ENCODE assay signal across 8 cellular contexts in genomic region chr1:227762231-227762911, GRCh38. TPM values are rescaled to one million over a fixed set of nuclear protein-coding genes. Genes with fewer than 3 reads are reported as not detected.
DNase-seq lines count a peak whose midpoint lies in the region; ATAC-seq and TF ChIP-seq lines count a peak whose summit lies in the region.

No MANE protein-coding gene starts in this region.

- no peak overlapping the region for H3K4me3 Mint-ChIP-seq in activated naive CD8-positive, alpha-beta T cell treated with anti-CD3 and anti-CD28 coated beads, Interleukin-2, amount 50 U/mL, for 24 hours

- ATAC-seq in GM18499 (IDR thresholded peaks at IDR 0.05; ENCODE audit: insufficient read depth, unreplicated experiment), result peak; percentile 52
- peak; percentile 82 for ATAC-seq in HG02885 (IDR thresholded peaks at IDR 0.05; ENCODE audit: poor library complexity, unreplicated experiment)
- ATAC-seq in activated naive CD8-positive, alpha-beta T cell treated with anti-CD3 and anti-CD28 coated beads, Interleukin-2, amount 50 U/mL, for 24 hours, result peak; percentile 75
- ATAC-seq in heart right ventricle, result peak; percentile 81 to 89 (median 84)

- peak; percentile 80 to 97 (median 92) for TF ChIP-seq CTCF in heart right ventricle (IDR thresholded peaks at IDR 0.05)
- TF ChIP-seq CTCF in uterus (IDR thresholded peaks at IDR 0.05), result peak; percentile 85 to 95 (median 91)

- H3K9ac ChIP-seq in rectal smooth muscle tissue (ENCODE audit: low read length), result no peak overlapping the region

- H3K4me1 ChIP-seq in heart right ventricle (peaks cover 11 to 69% (median 54%) of the 10 kb centered on the region in 9 donors), rectal smooth muscle tissue (ENCODE audit: control insufficient read depth, insufficient read depth, low read length) (peaks cover 31% of the 10 kb centered on the region), uterus (peaks cover 4 to 9% of the 10 kb centered on the region in 2 donors)

- intact Hi-C loops in heart right ventricle (cut with DNase I), result loop anchor here (1.0 to 10.0 kb wide), 5 partner anchors 184 to 280 kb away; partner anchors contain the start of gene WNT9A (in 6 of the 10)
- intact Hi-C loops in uterus (cut with DNase I; ENCODE audit: low total_unique reads), result loop anchor here (5.0 to 10.0 kb wide), 2 partner anchors 185 to 312 kb away; partner anchors contain the start of gene WNT9A

- H3K36me3 ChIP-seq in heart right ventricle, result peaks cover 0 to 69% (median 10%) of the 10 kb centered on the region in 9 donors
- peaks cover 13% of the 10 kb centered on the region for H3K36me3 ChIP-seq in rectal smooth muscle tissue (ENCODE audit: control insufficient read depth, insufficient read depth, low read length)
- H3K36me3 ChIP-seq in uterus, result no peaks in the 10 kb centered on the region

- no peaks in the 10 kb centered on the region for H3K9me3 ChIP-seq in heart right ventricle
- no peaks in the 10 kb centered on the region for H3K9me3 ChIP-seq in uterus

- H3K27ac Mint-ChIP-seq in activated naive CD8-positive, alpha-beta T cell treated with anti-CD3 and anti-CD28 coated beads, Interleukin-2, amount 50 U/mL, for 24 hours, result no peak overlapping the region

- peaks cover 32% of the 10 kb centered on the region for H3K36me3 Mint-ChIP-seq in activated naive CD8-positive, alpha-beta T cell treated with anti-CD3 and anti-CD28 coated beads, Interleukin-2, amount 50 U/mL, for 24 hours (ENCODE audit: low read depth)

- TF ChIP-seq POLR2A in uterus (IDR thresholded peaks at IDR 0.05), result peak in 1 of 2 donors; percentile 24

- no peaks in the 10 kb centered on the region for H3K27me3 Mint-ChIP-seq in activated naive CD8-positive, alpha-beta T cell treated with anti-CD3 and anti-CD28 coated beads, Interleukin-2, amount 50 U/mL, for 24 hours

- no peaks in the 10 kb centered on the region for H3K27me3 ChIP-seq in heart right ventricle
- no peaks in the 10 kb centered on the region for H3K27me3 ChIP-seq in rectal smooth muscle tissue (ENCODE audit: control insufficient read depth, insufficient read depth, low read length)
- no peaks in the 10 kb centered on the region for H3K27me3 ChIP-seq in uterus

- H3K4me3 ChIP-seq in heart right ventricle (peak overlapping the region in 4 of 10 donors; percentile 6 to 34 (median 24)), rectal smooth muscle tissue (ENCODE audit: low read length) (no peak overlapping the region), uterus (no peak overlapping the region)

- H3K9me3 Mint-ChIP-seq in activated naive CD8-positive, alpha-beta T cell treated with anti-CD3 and anti-CD28 coated beads, Interleukin-2, amount 50 U/mL, for 24 hours, result no peaks in the 10 kb centered on the region

- peak overlapping the region in 8 of 10 donors; percentile 5 to 91 (median 63) for H3K27ac ChIP-seq in heart right ventricle
- peak overlapping the region; percentile 38 for H3K27ac ChIP-seq in rectal smooth muscle tissue (ENCODE audit: low read depth, low read length)
- H3K27ac ChIP-seq in uterus, result peak overlapping the region; percentile 57 to 95

- DNase-seq in NCI-H1694 treated with DMSO at 0.1 percent for 48 hours (lab: John Stamatoyannopoulos, UW) (peak; percentile 72), T-helper 1 cell (peak; percentile 73 to 95 (median 79)), heart right ventricle (peak; percentile 90), uterus (peak; percentile 85 to 87)
- peak; percentile 82 for DNase-seq in activated naive CD8-positive, alpha-beta T cell treated with anti-CD3 and anti-CD28 coated beads, Interleukin-2, amount 50 U/mL, for 24 hours

- WGBS in heart right ventricle, 2 donors, result 17 to 18% methylated on average over 21 to 22 of the region's 22 CpGs

- H3K4me1 Mint-ChIP-seq in activated naive CD8-positive, alpha-beta T cell treated with anti-CD3 and anti-CD28 coated beads, Interleukin-2, amount 50 U/mL, for 24 hours, result peaks cover 76% of the 10 kb centered on the region

RNA-seq across cellular contexts. Expression of gene SNAP47, which starts 27.1 kb away (rescaled TPM):
- total RNA-seq in heart right ventricle, result 100 to 1,000 TPM in 1 of 10 donors, 10 to 100 TPM in 9; 23.2 to 102 (median 65.4) TPM
- 10 to 100 TPM; 18.4 to 22.9 TPM for polyA plus RNA-seq in heart right ventricle
- 10 to 100 TPM; 33.3 to 75.5 (median 55.2) TPM for total RNA-seq in uterus

RNA-seq across cellular contexts. Expression of gene JMJD4, which starts 27.3 kb away (rescaled TPM):
- total RNA-seq in heart right ventricle (10 to 100 TPM in 5 of 10 donors, 1 to 10 TPM in 5; 7.6 to 13.4 (median 9.9) TPM), uterus (10 to 100 TPM in 2 of 4 donors, 1 to 10 TPM in 2; 5.0 to 29.6 (median 15.7) TPM)
- polyA plus RNA-seq in heart right ventricle, result 10 to 100 TPM; 10.4 to 13.0 TPM

RNA-seq across cellular contexts. Expression of gene PRSS38, which starts 53.1 kb away (rescaled TPM):
- not detected for total RNA-seq in heart right ventricle
- polyA plus RNA-seq in heart right ventricle, result not detected
- total RNA-seq in uterus, result not detected
